ENCODE assay signal across 8 cellular contexts in genomic region chr16:57863434-57864160, GRCh38.
DNase-seq lines count a peak whose midpoint lies in the region; ATAC-seq and TF ChIP-seq lines count a peak whose summit lies in the region.

No MANE protein-coding gene starts in this region.

- no peak overlapping the region for H3K23ac ChIP-seq in neuronal stem cell (ENCODE audit: low read depth, low read length, poor library complexity)

- no peak overlapping the region for H3K27ac ChIP-seq in neuronal stem cell (replicated peaks; ENCODE audit: low read length)

- H2BK15ac ChIP-seq in neuronal stem cell (ENCODE audit: low read length): no peak overlapping the region

- H3K14ac ChIP-seq in neuronal stem cell (ENCODE audit: low read length): no peak overlapping the region

- H3K9ac ChIP-seq in neuronal stem cell (ENCODE audit: low read depth, low read length, poor library complexity): no peak overlapping the region

- ATAC-seq in GM19324 (IDR thresholded peaks at IDR 0.05; ENCODE audit: low FRiP score, unreplicated experiment): no peak
- no peak for ATAC-seq in HG02763 (IDR thresholded peaks at IDR 0.05; ENCODE audit: unreplicated experiment)

- no peak overlapping the region for H4K91ac ChIP-seq in neuronal stem cell (ENCODE audit: low read depth, low read length, poor library complexity)

- H3K4me1 ChIP-seq in neuronal stem cell (ENCODE audit: control insufficient read depth in 2 of 2, insufficient read depth in 1 of 2, low read depth in 1 of 2, low read length in 2 of 2): peaks cover 6 to 16% of the 10 kb centered on the region in 2 donors

- TF ChIP-seq CTCF in fibroblast of pulmonary artery (IDR thresholded peaks at IDR 0.05; ENCODE audit: low read length, missing control alignments): peak; percentile 75

- no peak overlapping the region for H3K4ac ChIP-seq in neuronal stem cell (ENCODE audit: low read length)

- WGBS in neuronal stem cell (ENCODE audit: extremely low coverage in 2 of 2, insufficient read length in 2 of 2, insufficient replicate concordance in 1 of 2), 2 donors: no CpG with 5 or more reads among the region's 5 CpGs

- H2BK120ac ChIP-seq in neuronal stem cell (ENCODE audit: low read depth, low read length): no peak overlapping the region

- H3K4me3 ChIP-seq in fibroblast of pulmonary artery (replicated peaks; ENCODE audit: low read depth, low read length) (no peak overlapping the region), neuronal stem cell (ENCODE audit: low read length in 2 of 2) (no peak overlapping the region)

- no peak overlapping the region for H2BK12ac ChIP-seq in neuronal stem cell (ENCODE audit: low read length)

- H4K8ac ChIP-seq in neuronal stem cell (ENCODE audit: low read depth, low read length): no peak overlapping the region

- no peaks in the 10 kb centered on the region for H3K36me3 ChIP-seq in neuronal stem cell (replicated peaks in 1 of 2; ENCODE audit: control insufficient read depth in 2 of 2, insufficient read depth in 2 of 2, low read length in 2 of 2)

- H2AK5ac ChIP-seq in neuronal stem cell (ENCODE audit: low read depth, low read length): no peak overlapping the region

- peak; percentile 54 for DNase-seq in CD1c-positive myeloid dendritic cell (ENCODE audit: extremely low spot score)
- DNase-seq in HS-27A (ENCODE audit: low read depth): peak; percentile 38
- peak; percentile 29 for DNase-seq in SKM-1 treated with dmso at 0.1 percent for 144 hours (lab: John Stamatoyannopoulos, UW; ENCODE audit: unreplicated experiment)
- DNase-seq in fibroblast of pulmonary artery (ENCODE audit: low read depth): peak; percentile 84
- DNase-seq in neuronal stem cell (ENCODE audit: low spot score): peak; percentile 39
- DNase-seq in activated CD8-positive, alpha-beta memory T cell treated with anti-CD3 and anti-CD28 coated beads for 24 hours: no peak

- H2AFZ ChIP-seq in neuronal stem cell (ENCODE audit: low read length): no peak overlapping the region

- H3K79me1 ChIP-seq in neuronal stem cell (ENCODE audit: low read depth, low read length): no peaks in the 10 kb centered on the region

- H3K4me2 ChIP-seq in neuronal stem cell (ENCODE audit: insufficient read depth, low read length, poor library complexity, severe bottlenecking): no peak overlapping the region

- H3K18ac ChIP-seq in neuronal stem cell (ENCODE audit: low read length): no peak overlapping the region

- no peaks in the 10 kb centered on the region for H3K9me3 ChIP-seq in neuronal stem cell (replicated peaks in 1 of 2; ENCODE audit: control insufficient read depth in 2 of 2, insufficient read depth in 1 of 2, low read depth in 1 of 2, low read length in 2 of 2)

- peaks cover 0 to 3% (median 0%) of the 10 kb centered on the region in 3 experiments for H3K27me3 ChIP-seq in neuronal stem cell (ENCODE audit: control insufficient read depth in 3 of 3, insufficient read depth in 3 of 3, low read depth in 1 of 3, low read length in 3 of 3)

- no peak overlapping the region for H2BK5ac ChIP-seq in neuronal stem cell (ENCODE audit: low read length)
